8 cellular contexts compared by ENCODE assay signal in the genomic region with DNA sequence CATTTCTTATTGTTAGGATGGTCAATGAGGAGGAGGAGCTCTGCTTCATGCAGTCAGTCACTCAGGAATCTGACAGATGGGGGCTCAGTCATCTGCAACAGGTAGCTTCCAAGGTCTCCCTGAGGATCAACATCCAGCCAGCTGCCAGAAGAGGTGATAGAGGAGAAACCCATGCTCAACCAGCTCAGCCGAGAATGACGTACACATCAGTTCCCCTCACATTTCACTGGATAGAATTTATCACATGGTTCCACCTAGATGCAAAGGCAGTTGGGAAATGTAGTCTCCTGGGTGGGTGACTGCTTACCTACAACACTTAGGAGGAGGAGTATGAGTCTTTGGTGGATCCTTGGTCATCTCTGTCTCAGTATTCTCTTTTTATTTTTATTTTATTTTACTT.
DNase-seq lines count a peak whose midpoint lies in the region; ATAC-seq and TF ChIP-seq lines count a peak whose summit lies in the region.

No MANE protein-coding gene starts in this region.

- H3K36me3 Mint-ChIP-seq in activated T-cell treated with anti-CD3 and anti-CD28 coated beads, Interleukin-2, amount 50 U/mL, for 4 hours (ENCODE audit: insufficient read depth), result no peaks in the 10 kb centered on the region
- no peaks in the 10 kb centered on the region for H3K36me3 Mint-ChIP-seq in nephron progenitor cell (ENCODE audit: low read depth)

- H3K4me3 ChIP-seq in tibial nerve, result no peak overlapping the region

- H3K9me3 Mint-ChIP-seq in activated T-cell treated with anti-CD3 and anti-CD28 coated beads, Interleukin-2, amount 50 U/mL, for 4 hours, result no peaks in the 10 kb centered on the region
- H3K9me3 Mint-ChIP-seq in nephron progenitor cell, result no peaks in the 10 kb centered on the region

- no peaks in the 10 kb centered on the region for H3K27me3 Mint-ChIP-seq in activated T-cell treated with anti-CD3 and anti-CD28 coated beads, Interleukin-2, amount 50 U/mL, for 4 hours (ENCODE audit: low read depth)
- H3K27me3 Mint-ChIP-seq in nephron progenitor cell (ENCODE audit: low read depth, poor library complexity), result peaks cover 14% of the 10 kb centered on the region

- peak; percentile 11 to 31 for ATAC-seq in activated T-cell treated with anti-CD3 and anti-CD28 coated beads, Interleukin-2, amount 50 U/mL, for 4 hours
- ATAC-seq in HG02798 (IDR thresholded peaks at IDR 0.05; ENCODE audit: poor library complexity, unreplicated experiment), result no peak

- WGBS in tibial nerve, 2 donors, result 23% methylated on average over 2 of the region's 2 CpGs

- H3K36me3 ChIP-seq in tibial nerve, result no peaks in the 10 kb centered on the region

- H3K4me3 Mint-ChIP-seq in activated T-cell treated with anti-CD3 and anti-CD28 coated beads, Interleukin-2, amount 50 U/mL, for 4 hours, result no peak overlapping the region
- H3K4me3 Mint-ChIP-seq in nephron progenitor cell, result no peak overlapping the region

- H3K27me3 ChIP-seq in tibial nerve, result no peaks in the 10 kb centered on the region

- peaks cover 28% of the 10 kb centered on the region for H3K4me1 Mint-ChIP-seq in activated T-cell treated with anti-CD3 and anti-CD28 coated beads, Interleukin-2, amount 50 U/mL, for 4 hours (ENCODE audit: low read depth)
- peaks cover 76% of the 10 kb centered on the region for H3K4me1 Mint-ChIP-seq in nephron progenitor cell

- TF ChIP-seq EP300 in tibial nerve (IDR thresholded peaks at IDR 0.05), result peak in 1 of 2 donors; percentile 15

- no peaks in the 10 kb centered on the region for H3K9me3 ChIP-seq in tibial nerve

- H3K27ac ChIP-seq in tibial nerve, result peak overlapping the region in 1 of 4 donors; percentile 43

- no peak overlapping the region for H3K27ac Mint-ChIP-seq in nephron progenitor cell

- no peak for TF ChIP-seq CTCF in nephron progenitor cell (IDR thresholded peaks at IDR 0.05)
- TF ChIP-seq CTCF in tibial nerve (IDR thresholded peaks at IDR 0.05), result no peak

- no peak for DNase-seq in activated T-cell treated with anti-CD3 and anti-CD28 coated beads, Interleukin-2, amount 50 U/mL, for 4 hours
- no peak for DNase-seq in activated T-cell treated with anti-CD3 and anti-CD28 coated beads for 4 hours
- DNase-seq in NCI-H345 (lab: John Stamatoyannopoulos, UW), result peak; percentile 66
- peak; percentile 39 for DNase-seq in astrocyte of the hippocampus (ENCODE audit: low read depth, low spot score)
- peak; percentile 31 for DNase-seq in nephron progenitor cell
- no peak for DNase-seq in tibial nerve (ENCODE audit: low spot score in 2 of 2)
- DNase-seq in dedifferentiated amniotic fluid mesenchymal stem cell (ENCODE audit: extremely low spot score), result no peak

- TF ChIP-seq POLR2A in tibial nerve (IDR thresholded peaks at IDR 0.05), result no peak

- peaks cover 0 to 80% (median 31%) of the 10 kb centered on the region in 4 donors for H3K4me1 ChIP-seq in tibial nerve

Comparison
In these comparisons a context has a peak if more than half of its experiments do, and no peak if none do; other contexts are left out.
1. DNase-seq: peak in NCI-H345 (single experiment), astrocyte of the hippocampus (single experiment) and nephron progenitor cell (single experiment); none in activated T-cell treated with anti-CD3 and anti-CD28 coated beads, Interleukin-2, amount 50 U/mL, for 4 hours (single experiment), activated T-cell treated with anti-CD3 and anti-CD28 coated beads for 4 hours (single experiment), tibial nerve (0 of 2) and dedifferentiated amniotic fluid mesenchymal stem cell (single experiment).